In the genomic region with DNA sequence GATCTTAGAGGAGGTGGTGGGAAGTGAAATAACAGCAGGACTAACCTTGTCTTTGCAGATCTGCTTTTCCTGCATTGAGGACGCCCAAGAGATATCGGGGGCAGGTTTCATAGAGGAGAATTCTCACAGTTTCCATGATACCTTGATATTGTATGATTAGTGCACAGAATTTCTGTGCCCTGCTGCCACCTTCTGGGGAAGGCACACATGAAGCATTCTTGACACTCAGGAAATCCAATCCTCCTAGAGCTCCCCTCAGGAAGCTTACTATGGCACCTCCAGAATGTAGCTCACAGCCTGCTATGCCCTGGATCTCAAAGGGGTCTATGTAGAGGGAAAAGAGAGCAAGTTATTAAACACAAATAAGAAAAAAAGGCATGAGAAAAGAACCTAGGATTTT, we compare ENCODE assay signal across 11 cellular contexts. TPM values are rescaled to one million over a fixed set of nuclear protein-coding genes. Genes with fewer than 3 reads are reported as not detected.
DNase-seq lines count a peak whose midpoint lies in the region; ATAC-seq, FAIRE-seq and TF ChIP-seq lines count a peak whose summit lies in the region.
"Had no signal": no experiment of that assay in that cellular context is flagged by ENCODE, and none has a peak within 500 bp of the region (broad histone marks: within the 10 kb centered on the region; RNA-seq: fewer than 3 reads in every experiment).

No MANE protein-coding gene starts in this region.

- H2AFZ ChIP-seq in GM23248 (no peak overlapping the region), keratinocyte (ENCODE audit: control insufficient read depth, low read length) (no peak overlapping the region)

- no peaks in the 10 kb centered on the region for H3K36me3 Mint-ChIP-seq in activated T-helper 17 cell treated with anti-CD3 and anti-CD28 coated beads, Interleukin-2, amount 50 U/mL, for 72 hours (ENCODE audit: low read depth)
- H3K36me3 Mint-ChIP-seq: activated naive CD4-positive, alpha-beta T cell treated with anti-CD3 and anti-CD28 coated beads, Interleukin-2, amount 10 ng/mL, durations not matched to agents 7 days and 5 days had no signal

- H3K27me3 Mint-ChIP-seq in activated T-helper 17 cell treated with anti-CD3 and anti-CD28 coated beads, Interleukin-2, amount 50 U/mL, for 72 hours: peaks cover 8% of the 10 kb centered on the region

- no peak for ATAC-seq in HG03521 (IDR thresholded peaks at IDR 0.05; ENCODE audit: unreplicated experiment)
- no peak for ATAC-seq in activated T-helper 17 cell treated with anti-CD3 and anti-CD28 coated beads, Interleukin-2, amount 50 U/mL, for 72 hours (replicated peaks)

- H3K36me3 ChIP-seq in GM23248 (ENCODE audit: low read depth): no peaks in the 10 kb centered on the region
- H3K36me3 ChIP-seq in keratinocyte (ENCODE audit: control insufficient read depth in 2 of 2, extremely low read depth in 1 of 2, insufficient read depth in 2 of 2, low read length in 2 of 2): no peaks in the 10 kb centered on the region
- H3K36me3 ChIP-seq: SJSA1 had no signal

- in situ Hi-C loops in GM23248 (cut with MboI): no loop called here

- H3K9me2 ChIP-seq in GM23248 (ENCODE audit: insufficient read depth): no peaks in the 10 kb centered on the region

- peak; percentile 3 for DNase-seq in EL
- DNase-seq in GM23248: peak; percentile 13
- DNase-seq in RPMI8226: peak; percentile 19
- DNase-seq in keratinocyte (ENCODE audit: low read depth, low spot score): no peak
- DNase-seq in T-helper 1 cell: no peak
- DNase-seq: activated naive CD4-positive, alpha-beta T cell treated with anti-CD3 and anti-CD28 coated beads, Interleukin-2, amount 10 ng/mL, durations not matched to agents 7 days and 5 days; small intestine had no signal

- dilution Hi-C loops in keratinocyte (cut with MboI; ENCODE audit: extremely low pct_ligation_motif_present, low sequenced_read_pairs): no loop called here

- H3K9me1 ChIP-seq in keratinocyte (ENCODE audit: control insufficient read depth, extremely low read depth, insufficient read depth, low read length): no peaks in the 10 kb centered on the region

- H3K4me1 ChIP-seq in GM23248 (ENCODE audit: insufficient read depth): no peaks in the 10 kb centered on the region
- no peaks in the 10 kb centered on the region for H3K4me1 ChIP-seq in keratinocyte (ENCODE audit: control insufficient read depth, extremely low read depth, insufficient read depth, low read length)
- H3K4me1 ChIP-seq: SJSA1 had no signal

- H3K9me3 ChIP-seq in GM23248 (ENCODE audit: low read depth) (no peaks in the 10 kb centered on the region), keratinocyte (ENCODE audit: control insufficient read depth, low read depth, low read length) (no peaks in the 10 kb centered on the region)
- H3K9me3 ChIP-seq: SJSA1 had no signal

- no peak overlapping the region for H3K27ac Mint-ChIP-seq in activated T-helper 17 cell treated with anti-CD3 and anti-CD28 coated beads, Interleukin-2, amount 50 U/mL, for 72 hours
- H3K27ac Mint-ChIP-seq: activated naive CD4-positive, alpha-beta T cell treated with anti-CD3 and anti-CD28 coated beads, Interleukin-2, amount 10 ng/mL, durations not matched to agents 7 days and 5 days had no signal

- H3K4me2 ChIP-seq in GM23248 (ENCODE audit: unreplicated experiment) (no peak overlapping the region), keratinocyte (ENCODE audit: control insufficient read depth, extremely low read depth, insufficient read depth, low read depth, low read length) (no peak overlapping the region)

- no peaks in the 10 kb centered on the region for H3F3A ChIP-seq in GM23248 (ENCODE audit: insufficient read depth)

- TF ChIP-seq CTCF in keratinocyte (optimal IDR thresholded peaks at IDR 0.05 in 1 of 3, IDR thresholded peaks at IDR 0.05 in 1 of 3, conservative IDR thresholded peaks at IDR 0.05 in 1 of 3; ENCODE audit: extremely low read depth in 1 of 3, insufficient read depth in 2 of 3, low read length in 3 of 3): peak in 2 of 3 experiments; percentile 49

- no peak for FAIRE-seq in keratinocyte (lab: Jason Lieb, UNC)
- FAIRE-seq: endometrium, small intestine had no signal

- H3K27ac ChIP-seq in GM23248 (no peak overlapping the region), keratinocyte (ENCODE audit: control insufficient read depth, insufficient read depth, low read length) (no peak overlapping the region)
- H3K27ac ChIP-seq: SJSA1 had no signal

- WGBS in GM23248 (ENCODE audit: low coverage in 1 of 2, low lambda C conversion rate in 2 of 2, missing lambda C conversion rate in 2 of 2), 2 experiments: 33 to 40% methylated on average over 2 of the region's 2 CpGs

- no peak overlapping the region for H3K4me3 Mint-ChIP-seq in activated T-helper 17 cell treated with anti-CD3 and anti-CD28 coated beads, Interleukin-2, amount 50 U/mL, for 72 hours
- H3K4me3 Mint-ChIP-seq: activated naive CD4-positive, alpha-beta T cell treated with anti-CD3 and anti-CD28 coated beads, Interleukin-2, amount 10 ng/mL, durations not matched to agents 7 days and 5 days had no signal

- H3K27me3 ChIP-seq in GM23248 (replicated peaks; ENCODE audit: insufficient read depth) (no peaks in the 10 kb centered on the region), keratinocyte (ENCODE audit: control insufficient read depth, extremely low read depth, insufficient read depth, low read length) (no peaks in the 10 kb centered on the region)
- H3K27me3 ChIP-seq: SJSA1 had no signal

- H3K79me2 ChIP-seq in GM23248 (ENCODE audit: insufficient read depth) (no peaks in the 10 kb centered on the region), keratinocyte (ENCODE audit: control insufficient read depth, insufficient read depth, low read length) (no peaks in the 10 kb centered on the region)

- no peaks in the 10 kb centered on the region for H3K9me3 Mint-ChIP-seq in activated T-helper 17 cell treated with anti-CD3 and anti-CD28 coated beads, Interleukin-2, amount 50 U/mL, for 72 hours
- H3K9me3 Mint-ChIP-seq: activated naive CD4-positive, alpha-beta T cell treated with anti-CD3 and anti-CD28 coated beads, Interleukin-2, amount 10 ng/mL, durations not matched to agents 7 days and 5 days had no signal

- no peaks in the 10 kb centered on the region for H3K4me1 Mint-ChIP-seq in activated T-helper 17 cell treated with anti-CD3 and anti-CD28 coated beads, Interleukin-2, amount 50 U/mL, for 72 hours

- no peaks in the 10 kb centered on the region for H4K20me1 ChIP-seq in GM23248 (ENCODE audit: insufficient read depth)
- H4K20me1 ChIP-seq in keratinocyte (ENCODE audit: control insufficient read depth, extremely low read depth, insufficient read depth, low read length): no peaks in the 10 kb centered on the region

- H3K4me3 ChIP-seq in GM23248 (no peak overlapping the region), keratinocyte (ENCODE audit: control insufficient read depth in 2 of 3, extremely low read depth in 1 of 3, insufficient read depth in 2 of 3, low read depth in 1 of 3, low read length in 3 of 3) (no peak overlapping the region)
- H3K4me3 ChIP-seq: SJSA1 had no signal

- H3K9ac ChIP-seq in GM23248 (no peak overlapping the region), keratinocyte (ENCODE audit: control insufficient read depth, extremely low read depth, insufficient read depth, low read length) (no peak overlapping the region)

RNA-seq across cellular contexts. Expression of gene CD1B, which starts 1.5 kb away (rescaled TPM):
- total RNA-seq in GM23248 (2014; rRNA removed; shearing (Covaris generic)): not detected in 2 replicates
- polyA plus RNA-seq in GM23248 (2016; fragmentation: Nextera tagmentation; extraction: Ambion mirVana) (not detected in 2 replicates), keratinocyte (not detected in 3 replicates)
- polyA plus RNA-seq in keratinocyte (2011; ENCODE audit: low read depth): not detected
- polyA plus RNA-seq in keratinocyte (2011; cell fraction: cytosol; rRNA removed): not detected in 2 replicates
- polyA plus RNA-seq in keratinocyte (2011; cell fraction: nucleus; rRNA removed): not detected in 2 replicates
- polyA plus RNA-seq in keratinocyte (2012; ENCODE audit: low replicate concordance): not detected in 2 replicates
- polyA minus RNA-seq in keratinocyte: not detected in 3 replicates
- polyA minus RNA-seq in keratinocyte (2011; cell fraction: cytosol; rRNA and poly(A)+ RNA removed): not detected
- not detected in 2 replicates for polyA minus RNA-seq in keratinocyte (2011; cell fraction: nucleus; rRNA and poly(A)+ RNA removed)
- total RNA-seq in activated T-helper 17 cell treated with anti-CD3 and anti-CD28 coated beads, Interleukin-2, amount 50 U/mL, for 72 hours: not detected
- total RNA-seq: SJSA1 had no signal
- polyA plus RNA-seq: small intestine had no signal

RNA-seq across cellular contexts. Expression of gene CD1E, which starts 23.9 kb away (rescaled TPM):
- not detected in 2 replicates for total RNA-seq in GM23248 (2014; rRNA removed; shearing (Covaris generic))
- not detected in 2 replicates for polyA plus RNA-seq in GM23248 (2016; fragmentation: Nextera tagmentation; extraction: Ambion mirVana)
- not detected in 3 replicates for polyA plus RNA-seq in keratinocyte
- not detected for polyA plus RNA-seq in keratinocyte (2011; ENCODE audit: low read depth)
- not detected in 2 replicates for polyA plus RNA-seq in keratinocyte (2011; cell fraction: cytosol; rRNA removed)
- polyA plus RNA-seq in keratinocyte (2011; cell fraction: nucleus; rRNA removed): not detected in 2 replicates
- not detected in 2 replicates for polyA plus RNA-seq in keratinocyte (2012; ENCODE audit: low replicate concordance)
- not detected in 3 replicates for polyA minus RNA-seq in keratinocyte
- polyA minus RNA-seq in keratinocyte (2011; cell fraction: cytosol; rRNA and poly(A)+ RNA removed): not detected
- polyA minus RNA-seq in keratinocyte (2011; cell fraction: nucleus; rRNA and poly(A)+ RNA removed): not detected in 2 replicates
- total RNA-seq in activated T-helper 17 cell treated with anti-CD3 and anti-CD28 coated beads, Interleukin-2, amount 50 U/mL, for 72 hours: not detected
- total RNA-seq: SJSA1 had no signal

RNA-seq across cellular contexts. Expression of gene CD1C, which starts 40.1 kb away (rescaled TPM):
- total RNA-seq in GM23248 (2014; rRNA removed; shearing (Covaris generic)): not detected in 2 replicates
- polyA plus RNA-seq in GM23248 (2016; fragmentation: Nextera tagmentation; extraction: Ambion mirVana) (not detected in 2 replicates), keratinocyte (not detected in 3 replicates)
- not detected for polyA plus RNA-seq in keratinocyte (2011; ENCODE audit: low read depth)
- not detected in 2 replicates for polyA plus RNA-seq in keratinocyte (2011; cell fraction: cytosol; rRNA removed)
- polyA plus RNA-seq in keratinocyte (2011; cell fraction: nucleus; rRNA removed): not detected in 2 replicates
- not detected in 2 replicates for polyA plus RNA-seq in keratinocyte (2012; ENCODE audit: low replicate concordance)
- not detected in 3 replicates for polyA minus RNA-seq in keratinocyte
- polyA minus RNA-seq in keratinocyte (2011; cell fraction: cytosol; rRNA and poly(A)+ RNA removed): not detected
- not detected in 2 replicates for polyA minus RNA-seq in keratinocyte (2011; cell fraction: nucleus; rRNA and poly(A)+ RNA removed)
- not detected for total RNA-seq in activated T-helper 17 cell treated with anti-CD3 and anti-CD28 coated beads, Interleukin-2, amount 50 U/mL, for 72 hours
- total RNA-seq: SJSA1 had no signal

Comparison
In these comparisons a context has a peak if more than half of its experiments do, and no peak if none do; other contexts are left out.
1. DNase-seq: peak in EL (single experiment), GM23248 (single experiment) and RPMI8226 (single experiment); none in keratinocyte (single experiment) and T-helper 1 cell (0 of 5).